17 cellular contexts compared by ENCODE assay signal in genomic region chr3:144636833-144637232, GRCh38.
DNase-seq lines count a peak whose midpoint lies in the region; ATAC-seq, FAIRE-seq and TF ChIP-seq lines count a peak whose summit lies in the region.
"Had no signal": no experiment of that assay in that cellular context is flagged by ENCODE, and none has a peak within 500 bp of the region (broad histone marks: within the 10 kb centered on the region; RNA-seq: fewer than 3 reads in every experiment).

No MANE protein-coding gene starts in this region.

- no peaks in the 10 kb centered on the region for H4K20me1 ChIP-seq in PC-9 (ENCODE audit: insufficient read depth)

- POLR2A ChIA-PET in A549 (lab: Yijun Ruan, JAX) = no interaction called here
- POLR2A ChIA-PET in PC-9 (lab: Charles Lee; ENCODE audit: unreplicated experiment) = no interaction called here

- H3K4me2 ChIP-seq in A549 (peak overlapping the region; percentile 14; the same call in 1 of the 3 replicates), PC-9 (no peak overlapping the region)

- ATAC-seq in A549 = peak; percentile 68 to 82
- peak; percentile 74 for ATAC-seq in GM19351 (IDR thresholded peaks at IDR 0.05; ENCODE audit: unreplicated experiment)

- CTCF ChIA-PET in A549 (lab: Yijun Ruan, JAX) (no interaction called here), PC-9 (lab: Charles Lee) (no interaction called here)

- DNase-seq in A549 (ENCODE audit: low read depth in 1 of 2, low spot score in 1 of 2) (peak; percentile 1 to 40), RKO (ENCODE audit: low spot score) (peak; percentile 17), iPS DF 4.7 (ENCODE audit: extremely low read depth, low spot score) (peak; percentile 25), tibial nerve (ENCODE audit: low spot score in 2 of 2) (no peak), GM13976 (ENCODE audit: low spot score) (no peak), PC-9 (no peak)
- DNase-seq in effector memory CD4-positive, alpha-beta T cell = no peak
- DNase-seq: activated CD4-positive, alpha-beta T cell treated with anti-CD3 and anti-CD28 coated beads for 48 hours; DND-41; heart left ventricle; KG1; NCI-H1930; posterior cingulate gyrus; stimulated activated CD4-positive, alpha-beta T cell treated with anti-CD3 and anti-CD28 coated beads, Interleukin-4, amount 100 ng/mL, for 24 hours; stimulated activated naive B cell treated with anti-CD40 and anti-IgM and Interleukin-4, amounts not matched to agents 10 μg/mL and 1 μg/mL and 100 μg/mL, for 72 hours had no signal

- H3K27me3 ChIP-seq in tibial nerve (no peaks in the 10 kb centered on the region), PC-9 (ENCODE audit: insufficient read depth, low read depth) (no peaks in the 10 kb centered on the region)
- H3K27me3 ChIP-seq in effector memory CD4-positive, alpha-beta T cell (replicated peaks; ENCODE audit: control insufficient read depth, insufficient read depth, low read length, poor library complexity, severe bottlenecking) = no peaks in the 10 kb centered on the region
- H3K27me3 ChIP-seq: heart left ventricle had no signal

- intact Hi-C loops in PC-9 (cut with micrococcal nuclease; ENCODE audit: unreplicated experiment) = no loop called here

- no peak for FAIRE-seq in A549 (lab: Jason Lieb, UNC)
- FAIRE-seq: GM18507 had no signal

- H3K36me3 ChIP-seq in tibial nerve (no peaks in the 10 kb centered on the region), PC-9 (ENCODE audit: low read depth) (no peaks in the 10 kb centered on the region)
- H3K36me3 ChIP-seq in effector memory CD4-positive, alpha-beta T cell (ENCODE audit: control insufficient read depth, insufficient read depth, low read length) = no peaks in the 10 kb centered on the region
- H3K36me3 ChIP-seq: heart left ventricle had no signal

- TF ChIP-seq RAD21 in A549 (conservative IDR thresholded peaks at IDR 0.05 in 1 of 2, IDR thresholded peaks at IDR 0.05 in 1 of 2) = no peak

- no peaks in the 10 kb centered on the region for H3K79me2 ChIP-seq in PC-9 (ENCODE audit: low read depth)

- in situ Hi-C loops in GM13976 (cut with MboI; ENCODE audit: low sequenced_read_pairs, unreplicated experiment) = no loop called here

- H2AFZ ChIP-seq in PC-9 = no peak overlapping the region

- H3K9me3 ChIP-seq in A549 (no peaks in the 10 kb centered on the region), tibial nerve (peaks cover 0 to 3% (median 0%) of the 10 kb centered on the region in 4 donors), PC-9 (ENCODE audit: insufficient read depth, low read depth) (no peaks in the 10 kb centered on the region)
- no peaks in the 10 kb centered on the region for H3K9me3 ChIP-seq in effector memory CD4-positive, alpha-beta T cell (ENCODE audit: control insufficient read depth, low read length)
- H3K9me3 ChIP-seq: heart left ventricle had no signal

- no peaks in the 10 kb centered on the region for H3K4me1 ChIP-seq in A549
- no peaks in the 10 kb centered on the region for H3K4me1 ChIP-seq in tibial nerve
- H3K4me1 ChIP-seq in effector memory CD4-positive, alpha-beta T cell (ENCODE audit: control insufficient read depth, insufficient read depth, low read length, poor library complexity, severe bottlenecking) = no peaks in the 10 kb centered on the region
- no peaks in the 10 kb centered on the region for H3K4me1 ChIP-seq in PC-9 (replicated peaks; ENCODE audit: insufficient read depth)
- H3K4me1 ChIP-seq: heart left ventricle had no signal

- no peak overlapping the region for H3K4me3 ChIP-seq in A549
- H3K4me3 ChIP-seq in tibial nerve = no peak overlapping the region
- H3K4me3 ChIP-seq in effector memory CD4-positive, alpha-beta T cell (ENCODE audit: insufficient read depth, low read depth, low read length, poor library complexity, severe bottlenecking) = no peak overlapping the region
- H3K4me3 ChIP-seq in PC-9 = no peak overlapping the region
- H3K4me3 ChIP-seq: heart left ventricle had no signal

- TF ChIP-seq CTCF in A549 (IDR thresholded peaks at IDR 0.05) (no peak), tibial nerve (IDR thresholded peaks at IDR 0.05) (no peak), GM13976 (IDR thresholded peaks at IDR 0.05; ENCODE audit: borderline replicate concordance, control extremely low read depth, extremely low read depth, insufficient read depth, missing control alignments) (no peak), PC-9 (conservative IDR thresholded peaks at IDR 0.05) (no peak)

- no TSS peak for BruUV-seq in PC-9 (replicated peaks; lab: Mats Ljungman, UMichigan)

- H3F3A ChIP-seq in PC-9 (ENCODE audit: insufficient read depth, low read depth) = no peaks in the 10 kb centered on the region

- H3K27ac ChIP-seq in A549 (no peak overlapping the region), tibial nerve (no peak overlapping the region), PC-9 (no peak overlapping the region)
- no peak overlapping the region for H3K27ac ChIP-seq in effector memory CD4-positive, alpha-beta T cell (ENCODE audit: insufficient read depth, low read length, poor library complexity, severe bottlenecking)
- H3K27ac ChIP-seq: heart left ventricle had no signal

- TF ChIP-seq EP300 in A549 (IDR thresholded peaks at IDR 0.05) (no peak), tibial nerve (IDR thresholded peaks at IDR 0.05) (no peak)

- no peaks in the 10 kb centered on the region; the same call in 1 of the 2 replicates for H3K9me2 ChIP-seq in PC-9 (ENCODE audit: insufficient read depth)

- TF ChIP-seq POLR2A in A549 (IDR thresholded peaks at IDR 0.05; ENCODE audit: low read length) = no peak
- TF ChIP-seq POLR2A in tibial nerve (IDR thresholded peaks at IDR 0.05) = no peak

- WGBS in A549 (ENCODE audit: missing lambda C conversion rate) = 9% methylated on average over 2 of the region's 2 CpGs
- 70 to 73% methylated on average over 2 of the region's 2 CpGs for WGBS in tibial nerve, 2 donors

TF ChIP-seq in A549, 52 proteins besides CTCF, POLR2A, EP300 and RAD21:
- TF ChIP-seq HDAC2 (IDR thresholded peaks at IDR 0.05) = no peak
- no peak for TF ChIP-seq ZSCAN20 (CRISPR knock-in tag; IDR thresholded peaks at IDR 0.05)
- TF ChIP-seq HOXB13 (CRISPR knock-in tag; IDR thresholded peaks at IDR 0.05; ENCODE audit: low read depth) = no peak
- TF ChIP-seq KDM5A (IDR thresholded peaks at IDR 0.05) = no peak

Comparison
In these comparisons a context has a peak if more than half of its experiments do, and no peak if none do; other contexts are left out.
1. DNase-seq: peak in A549 (2 of 2), RKO (single experiment) and iPS DF 4.7 (single experiment); none in tibial nerve (0 of 2), GM13976 (single experiment), effector memory CD4-positive, alpha-beta T cell (0 of 3) and PC-9 (0 of 2).